Comparison of ENCODE assay signal across 22 cellular contexts in the genomic region with DNA sequence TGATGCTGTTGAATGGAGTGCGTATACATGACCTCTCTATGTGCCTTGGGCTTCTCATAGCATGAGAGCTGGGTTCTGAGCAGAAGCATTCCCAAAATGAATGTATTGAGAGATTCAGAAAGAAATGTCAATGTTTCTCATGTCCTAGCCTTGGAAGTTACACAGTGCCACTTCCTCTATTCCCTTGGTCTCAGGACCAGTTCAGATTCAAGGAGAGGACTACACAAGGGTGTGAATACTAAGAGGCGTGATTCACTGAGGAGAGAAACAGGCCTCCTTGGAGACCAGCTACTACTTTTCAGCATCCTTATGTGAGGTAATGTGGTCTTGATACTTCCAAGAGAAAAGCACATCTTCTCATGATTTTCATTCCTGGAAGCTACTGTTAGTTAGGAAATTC. TPM values are rescaled to one million over a fixed set of nuclear protein-coding genes. Genes with fewer than 3 reads are reported as not detected.
DNase-seq lines count a peak whose midpoint lies in the region; ATAC-seq, FAIRE-seq and TF ChIP-seq lines count a peak whose summit lies in the region.
"Had no signal": no experiment of that assay in that cellular context is flagged by ENCODE, and none has a peak within 500 bp of the region (broad histone marks: within the 10 kb centered on the region; RNA-seq: fewer than 3 reads in every experiment).

No MANE protein-coding gene starts in this region.

- peaks cover 37% of the 10 kb centered on the region for H3K4me1 ChIP-seq in CD8-positive, alpha-beta memory T cell (ENCODE audit: insufficient read depth, low read length)
- H3K4me1 ChIP-seq: SJSA1 had no signal

- no peak for ATAC-seq in activated CD8-positive, alpha-beta T cell treated with anti-CD3 and anti-CD28 coated beads for 36 hours
- ATAC-seq in activated CD8-positive, alpha-beta T cell treated with anti-CD3 and anti-CD28 coated beads, Interleukin-2, amount 10 ng/mL, durations not matched to agents 7 days and 5 days, result no peak
- no peak for ATAC-seq in stimulated activated effector memory CD8-positive, alpha-beta T cell treated with anti-CD3 and anti-CD28 coated beads, Interleukin-12 subunit alpha, Interleukin-12 subunit beta, amount 100 ng/mL, for 72 hours
- ATAC-seq: HCT116 had no signal

- no peaks in the 10 kb centered on the region for H3K9me3 ChIP-seq in CD8-positive, alpha-beta memory T cell (ENCODE audit: low read length)
- H3K9me3 ChIP-seq: Peyer's patch had no signal

- POLR2A ChIA-PET in activated CD8-positive, alpha-beta T cell treated with anti-CD3 and anti-CD28 coated beads for 36 hours (lab: Charles Lee), result interaction anchor here (0.6 to 1.1 kb wide), 3 partner anchors 9 to 32 kb away, joined by 3 read pairs; no protein-coding TSS in a partner anchor
- POLR2A ChIA-PET in activated CD8-positive, alpha-beta T cell treated with anti-CD3 and anti-CD28 coated beads, Interleukin-2, amount 10 ng/mL, durations not matched to agents 7 days and 5 days (lab: Charles Lee), result no interaction called here
- POLR2A ChIA-PET in CD8-positive, alpha-beta memory T cell (lab: Charles Lee), result no interaction called here

- peaks cover 25% of the 10 kb centered on the region for H3K36me3 ChIP-seq in CD8-positive, alpha-beta memory T cell (ENCODE audit: insufficient read depth, low read length)

- intact Hi-C loops in activated CD8-positive, alpha-beta T cell treated with anti-CD3 and anti-CD28 coated beads for 36 hours (cut with micrococcal nuclease), result no loop called here

- no peak overlapping the region for H3K27ac ChIP-seq in CD8-positive, alpha-beta memory T cell (ENCODE audit: low read depth, low read length)
- H3K27ac ChIP-seq: BLaER1 treated with 17β-estradiol and CSF1 and Interleukin-3, amounts not matched to agents 10 nM and 100 nM; Peyer's patch; SJSA1 had no signal

- H3K27me3 Mint-ChIP-seq in activated CD8-positive, alpha-beta T cell treated with anti-CD3 and anti-CD28 coated beads for 36 hours, result no peaks in the 10 kb centered on the region
- H3K27me3 Mint-ChIP-seq in activated CD8-positive, alpha-beta T cell treated with anti-CD3 and anti-CD28 coated beads, Interleukin-2, amount 10 ng/mL, durations not matched to agents 7 days and 5 days (ENCODE audit: low read depth), result no peaks in the 10 kb centered on the region
- no peaks in the 10 kb centered on the region for H3K27me3 Mint-ChIP-seq in CD8-positive, alpha-beta memory T cell
- no peaks in the 10 kb centered on the region for H3K27me3 Mint-ChIP-seq in activated naive CD8-positive, alpha-beta T cell

- H3K27ac Mint-ChIP-seq in activated CD8-positive, alpha-beta T cell treated with anti-CD3 and anti-CD28 coated beads for 36 hours, result peak overlapping the region; percentile 10
- no peak overlapping the region for H3K27ac Mint-ChIP-seq in activated CD8-positive, alpha-beta T cell treated with anti-CD3 and anti-CD28 coated beads, Interleukin-2, amount 10 ng/mL, durations not matched to agents 7 days and 5 days
- peak overlapping the region in 6 of 8 donors; percentile 3 to 78 (median 19) for H3K27ac Mint-ChIP-seq in CD8-positive, alpha-beta memory T cell
- peak overlapping the region; percentile 83 for H3K27ac Mint-ChIP-seq in activated naive CD8-positive, alpha-beta T cell
- peak overlapping the region; percentile 8 for H3K27ac Mint-ChIP-seq in stimulated activated effector memory CD8-positive, alpha-beta T cell treated with anti-CD3 and anti-CD28 coated beads, Interleukin-12 subunit alpha, Interleukin-12 subunit beta, amount 100 ng/mL, for 72 hours

- no peak for DNase-seq in activated CD8-positive, alpha-beta T cell treated with anti-CD3 and anti-CD28 coated beads for 36 hours
- DNase-seq in activated CD8-positive, alpha-beta T cell treated with anti-CD3 and anti-CD28 coated beads, Interleukin-2, amount 10 ng/mL, durations not matched to agents 7 days and 5 days, result no peak
- DNase-seq in CD8-positive, alpha-beta memory T cell, result no peak
- DNase-seq in stimulated activated effector memory CD8-positive, alpha-beta T cell treated with anti-CD3 and anti-CD28 coated beads, Interleukin-12 subunit alpha, Interleukin-12 subunit beta, amount 100 ng/mL, for 72 hours (ENCODE audit: low spot score in 2 of 2), result no peak
- DNase-seq in urothelium cell line (ENCODE audit: low spot score) (no peak), GM03348 (ENCODE audit: low spot score) (no peak)
- DNase-seq: COR-L47, DMS 273 treated with DMSO at 0.1 percent for 48 hours, DND-41, GOT3, NCI-H1105 treated with DMSO at 0.1 percent for 48 hours, NCI-H1694, NCI-H2081 treated with DMSO at 0.1 percent for 48 hours, NCI-H446 treated with DMSO at 0.1 percent for 48 hours, NCI-H69 had no signal

- no peaks in the 10 kb centered on the region for H3K27me3 ChIP-seq in CD8-positive, alpha-beta memory T cell (ENCODE audit: insufficient read depth, low read length, poor library complexity, severe bottlenecking)
- H3K27me3 ChIP-seq: BLaER1 treated with 17β-estradiol and CSF1 and Interleukin-3, amounts not matched to agents 10 nM and 100 nM; Peyer's patch; SJSA1 had no signal

- FAIRE-seq in urothelium cell line (lab: Jason Lieb, UNC), result no peak
- FAIRE-seq: A204.1, G401.6 had no signal

- TF ChIP-seq CTCF in activated CD8-positive, alpha-beta T cell treated with anti-CD3 and anti-CD28 coated beads for 36 hours (IDR thresholded peaks at IDR 0.05), result no peak

- CTCF ChIA-PET in activated CD8-positive, alpha-beta T cell treated with anti-CD3 and anti-CD28 coated beads for 36 hours (lab: Charles Lee), result interaction anchor here (1.8 kb wide), 1 partner anchor 97 kb away, joined by 6 read pairs; no protein-coding TSS in a partner anchor
- CTCF ChIA-PET in activated CD8-positive, alpha-beta T cell treated with anti-CD3 and anti-CD28 coated beads, Interleukin-2, amount 10 ng/mL, durations not matched to agents 7 days and 5 days (lab: Charles Lee), result no interaction called here
- CTCF ChIA-PET in CD8-positive, alpha-beta memory T cell (lab: Charles Lee), result interaction anchor here (1.5 kb wide), 1 partner anchor 11 kb away, joined by 7 read pairs; a partner anchor contains a TSS

- H3K4me1 Mint-ChIP-seq in activated CD8-positive, alpha-beta T cell treated with anti-CD3 and anti-CD28 coated beads for 36 hours (ENCODE audit: low read depth), result peaks cover 35% of the 10 kb centered on the region
- peaks cover 29% of the 10 kb centered on the region for H3K4me1 Mint-ChIP-seq in activated CD8-positive, alpha-beta T cell treated with anti-CD3 and anti-CD28 coated beads, Interleukin-2, amount 10 ng/mL, durations not matched to agents 7 days and 5 days (ENCODE audit: low read depth)
- H3K4me1 Mint-ChIP-seq in CD8-positive, alpha-beta memory T cell, result peaks cover 38 to 62% (median 50%) of the 10 kb centered on the region in 3 donors
- peaks cover 68% of the 10 kb centered on the region for H3K4me1 Mint-ChIP-seq in activated naive CD8-positive, alpha-beta T cell (ENCODE audit: low read depth)
- peaks cover 31% of the 10 kb centered on the region for H3K4me1 Mint-ChIP-seq in stimulated activated effector memory CD8-positive, alpha-beta T cell treated with anti-CD3 and anti-CD28 coated beads, Interleukin-12 subunit alpha, Interleukin-12 subunit beta, amount 100 ng/mL, for 72 hours

- H3K9me3 Mint-ChIP-seq in activated CD8-positive, alpha-beta T cell treated with anti-CD3 and anti-CD28 coated beads for 36 hours, result no peaks in the 10 kb centered on the region
- H3K9me3 Mint-ChIP-seq in activated CD8-positive, alpha-beta T cell treated with anti-CD3 and anti-CD28 coated beads, Interleukin-2, amount 10 ng/mL, durations not matched to agents 7 days and 5 days (ENCODE audit: insufficient read depth), result no peaks in the 10 kb centered on the region
- H3K9me3 Mint-ChIP-seq in CD8-positive, alpha-beta memory T cell, result no peaks in the 10 kb centered on the region
- no peaks in the 10 kb centered on the region for H3K9me3 Mint-ChIP-seq in activated naive CD8-positive, alpha-beta T cell (ENCODE audit: low read depth)
- H3K9me3 Mint-ChIP-seq in stimulated activated effector memory CD8-positive, alpha-beta T cell treated with anti-CD3 and anti-CD28 coated beads, Interleukin-12 subunit alpha, Interleukin-12 subunit beta, amount 100 ng/mL, for 72 hours, result no peaks in the 10 kb centered on the region

- no peak overlapping the region for H3K4me3 ChIP-seq in CD8-positive, alpha-beta memory T cell (ENCODE audit: low read length)
- H3K4me3 ChIP-seq: BLaER1 treated with 17β-estradiol and CSF1 and Interleukin-3, amounts not matched to agents 10 nM and 100 nM; Peyer's patch; SJSA1 had no signal

- H3K4me3 Mint-ChIP-seq in activated CD8-positive, alpha-beta T cell treated with anti-CD3 and anti-CD28 coated beads for 36 hours, result no peak overlapping the region
- H3K4me3 Mint-ChIP-seq in activated CD8-positive, alpha-beta T cell treated with anti-CD3 and anti-CD28 coated beads, Interleukin-2, amount 10 ng/mL, durations not matched to agents 7 days and 5 days, result no peak overlapping the region
- no peak overlapping the region for H3K4me3 Mint-ChIP-seq in CD8-positive, alpha-beta memory T cell
- no peak overlapping the region for H3K4me3 Mint-ChIP-seq in activated naive CD8-positive, alpha-beta T cell
- no peak overlapping the region for H3K4me3 Mint-ChIP-seq in stimulated activated effector memory CD8-positive, alpha-beta T cell treated with anti-CD3 and anti-CD28 coated beads, Interleukin-12 subunit alpha, Interleukin-12 subunit beta, amount 100 ng/mL, for 72 hours

- peaks cover 56% of the 10 kb centered on the region for H3K36me3 Mint-ChIP-seq in activated CD8-positive, alpha-beta T cell treated with anti-CD3 and anti-CD28 coated beads for 36 hours (ENCODE audit: low read depth)
- peaks cover 75% of the 10 kb centered on the region for H3K36me3 Mint-ChIP-seq in activated CD8-positive, alpha-beta T cell treated with anti-CD3 and anti-CD28 coated beads, Interleukin-2, amount 10 ng/mL, durations not matched to agents 7 days and 5 days (ENCODE audit: low read depth)
- H3K36me3 Mint-ChIP-seq in CD8-positive, alpha-beta memory T cell, result peaks cover 20 to 78% (median 41%) of the 10 kb centered on the region in 3 donors
- H3K36me3 Mint-ChIP-seq in activated naive CD8-positive, alpha-beta T cell, result peaks cover 19% of the 10 kb centered on the region
- H3K36me3 Mint-ChIP-seq in stimulated activated effector memory CD8-positive, alpha-beta T cell treated with anti-CD3 and anti-CD28 coated beads, Interleukin-12 subunit alpha, Interleukin-12 subunit beta, amount 100 ng/mL, for 72 hours, result peaks cover 100% of the 10 kb centered on the region

RNA-seq across cellular contexts. Expression of a gene that starts 10.4 kb away (rescaled TPM):
- total RNA-seq in activated CD8-positive, alpha-beta T cell treated with anti-CD3 and anti-CD28 coated beads for 36 hours, result 10 to 100 TPM; 26.6 to 26.7 TPM
- total RNA-seq in activated CD8-positive, alpha-beta T cell treated with anti-CD3 and anti-CD28 coated beads, Interleukin-2, amount 10 ng/mL, durations not matched to agents 7 days and 5 days, result 10 to 100 TPM; 36.3 to 36.7 TPM
- 10 to 100 TPM; 14.8 to 16.2 TPM for total RNA-seq in CD8-positive, alpha-beta memory T cell
- polyA plus RNA-seq in CD8-positive, alpha-beta memory T cell, result 7.7 TPM

RNA-seq across cellular contexts. Expression of a gene that starts 55.1 kb away (rescaled TPM):
- 10 to 100 TPM; 97.1 to 99.1 TPM for total RNA-seq in activated CD8-positive, alpha-beta T cell treated with anti-CD3 and anti-CD28 coated beads for 36 hours
- 100 to 1,000 TPM; 191 to 195 TPM for total RNA-seq in activated CD8-positive, alpha-beta T cell treated with anti-CD3 and anti-CD28 coated beads, Interleukin-2, amount 10 ng/mL, durations not matched to agents 7 days and 5 days
- total RNA-seq in CD8-positive, alpha-beta memory T cell, result 10 to 100 TPM; 71.2 to 73.0 TPM
- 183 TPM for polyA plus RNA-seq in CD8-positive, alpha-beta memory T cell
